11 cellular contexts compared by ENCODE assay signal in the genomic region with DNA sequence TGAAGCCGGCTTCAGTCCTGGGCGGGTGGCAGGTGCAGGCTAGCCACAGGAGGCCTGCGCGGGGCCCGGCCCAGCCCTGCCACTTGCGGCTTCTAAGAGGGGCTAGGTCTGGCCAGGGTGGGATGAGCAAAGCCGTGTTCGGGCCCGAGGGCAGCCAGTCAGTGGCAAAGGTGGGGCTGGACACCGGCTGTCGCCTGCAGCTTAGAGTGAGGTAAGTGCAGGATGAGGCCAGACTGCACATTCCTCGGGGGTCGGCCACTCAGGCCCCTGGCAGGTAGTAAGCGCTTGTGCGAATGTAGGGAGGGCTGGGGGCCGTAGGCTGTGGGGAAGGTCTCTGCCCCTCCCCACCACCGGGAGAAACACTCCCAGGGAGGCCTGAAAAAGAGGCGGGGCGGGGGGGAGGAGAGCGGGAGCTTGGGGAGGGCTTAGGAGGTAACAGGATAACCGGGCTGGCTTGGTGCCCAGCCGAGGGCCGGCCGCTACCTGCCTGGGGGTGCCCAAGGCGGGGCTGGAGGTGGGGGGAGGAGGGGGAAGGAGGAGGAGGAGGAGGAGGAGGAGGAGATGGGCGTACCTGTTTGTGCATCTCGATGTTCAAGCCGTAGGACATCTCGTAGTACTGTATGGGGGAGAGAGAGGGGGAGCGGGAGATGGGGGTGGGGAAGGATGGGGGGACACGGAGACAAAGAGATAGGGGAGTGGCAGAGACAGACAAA. TPM values are rescaled to one million over a fixed set of nuclear protein-coding genes. Genes with fewer than 3 reads are reported as not detected.
DNase-seq lines count a peak whose midpoint lies in the region; ATAC-seq and TF ChIP-seq lines count a peak whose summit lies in the region.
"Had no signal": no experiment of that assay in that cellular context is flagged by ENCODE, and none has a peak within 500 bp of the region (broad histone marks: within the 10 kb centered on the region; RNA-seq: fewer than 3 reads in every experiment).

No MANE protein-coding gene starts in this region.

- H3K27ac ChIP-seq in CD8-positive, alpha-beta T cell (ENCODE audit: low read depth, low read length): no peak overlapping the region
- peak overlapping the region; percentile 87 to 93 for H3K27ac ChIP-seq in breast epithelium
- peak overlapping the region; percentile 55 for H3K27ac ChIP-seq in naive thymus-derived CD4-positive, alpha-beta T cell (ENCODE audit: low read depth, low read length)
- H3K27ac ChIP-seq: SK-N-MC had no signal

- H3K27me3 ChIP-seq in CD8-positive, alpha-beta T cell (ENCODE audit: insufficient read depth, low read length): no peaks in the 10 kb centered on the region
- no peaks in the 10 kb centered on the region for H3K27me3 ChIP-seq in breast epithelium
- no peaks in the 10 kb centered on the region for H3K27me3 ChIP-seq in naive thymus-derived CD4-positive, alpha-beta T cell (ENCODE audit: control insufficient read depth in 2 of 2, insufficient read depth in 2 of 2, low read length in 2 of 2)

- POLR2A ChIA-PET in CD8-positive, alpha-beta T cell (lab: Charles Lee): no interaction called here
- POLR2A ChIA-PET in naive thymus-derived CD4-positive, alpha-beta T cell (lab: Charles Lee): interaction anchor here (14.9 kb wide), 1 partner anchor 17 kb away, joined by 359 read pairs; no protein-coding TSS in a partner anchor

- H3K4me3 ChIP-seq in CD8-positive, alpha-beta T cell (ENCODE audit: low read depth, low read length): no peak overlapping the region
- H3K4me3 ChIP-seq in breast epithelium: peak overlapping the region in 2 of 3 donors; percentile 24 to 46
- no peak overlapping the region for H3K4me3 ChIP-seq in naive thymus-derived CD4-positive, alpha-beta T cell (ENCODE audit: low read length)
- H3K4me3 ChIP-seq: SK-N-MC had no signal

- no peak for TF ChIP-seq POLR2A in breast epithelium (IDR thresholded peaks at IDR 0.05)

- H3K9me3 Mint-ChIP-seq in CD8-positive, alpha-beta T cell: no peaks in the 10 kb centered on the region
- H3K9me3 Mint-ChIP-seq in naive thymus-derived CD4-positive, alpha-beta T cell: no peaks in the 10 kb centered on the region
- no peaks in the 10 kb centered on the region for H3K9me3 Mint-ChIP-seq in activated naive CD8-positive, alpha-beta T cell treated with anti-CD3 and anti-CD28 coated beads for 36 hours

- H3K9me3 ChIP-seq in CD8-positive, alpha-beta T cell (ENCODE audit: low read length): no peaks in the 10 kb centered on the region
- H3K9me3 ChIP-seq in breast epithelium: no peaks in the 10 kb centered on the region
- no peaks in the 10 kb centered on the region for H3K9me3 ChIP-seq in naive thymus-derived CD4-positive, alpha-beta T cell (ENCODE audit: control insufficient read depth in 2 of 3, low read length in 3 of 3)

- CTCF ChIA-PET in CD8-positive, alpha-beta T cell (lab: Charles Lee): interaction anchor here (1.9 kb wide), 1 partner anchor 20 kb away, joined by 7 read pairs; no protein-coding TSS in a partner anchor
- CTCF ChIA-PET in naive thymus-derived CD4-positive, alpha-beta T cell (lab: Charles Lee): interaction anchor here (0.6 kb wide), 1 partner anchor 17 kb away, joined by 3 read pairs; no protein-coding TSS in a partner anchor

- no peak for TF ChIP-seq CTCF in CD8-positive, alpha-beta T cell (IDR thresholded peaks at IDR 0.05)
- TF ChIP-seq CTCF in breast epithelium (IDR thresholded peaks at IDR 0.05): no peak

- H3K27ac Mint-ChIP-seq in CD8-positive, alpha-beta T cell: peak overlapping the region; percentile 32
- peak overlapping the region in 3 of 9 donors; percentile 25 to 90 (median 47) for H3K27ac Mint-ChIP-seq in naive thymus-derived CD4-positive, alpha-beta T cell
- H3K27ac Mint-ChIP-seq in activated naive CD8-positive, alpha-beta T cell treated with anti-CD3 and anti-CD28 coated beads for 36 hours: no peak overlapping the region

- intact Hi-C loops in CD8-positive, alpha-beta T cell (cut with DNase I, micrococcal nuclease): no loop called here
- intact Hi-C loops in breast epithelium (cut with DNase I; ENCODE audit: low total_unique reads): no loop called here
- intact Hi-C loops in naive thymus-derived CD4-positive, alpha-beta T cell (cut with micrococcal nuclease): no loop called here

- H3K36me3 Mint-ChIP-seq in CD8-positive, alpha-beta T cell: peaks cover 57% of the 10 kb centered on the region
- peaks cover 0 to 32% (median 25%) of the 10 kb centered on the region in 5 donors for H3K36me3 Mint-ChIP-seq in naive thymus-derived CD4-positive, alpha-beta T cell
- H3K36me3 Mint-ChIP-seq in activated naive CD8-positive, alpha-beta T cell treated with anti-CD3 and anti-CD28 coated beads for 36 hours: peaks cover 29% of the 10 kb centered on the region

- peaks cover 60% of the 10 kb centered on the region for H3K4me1 Mint-ChIP-seq in CD8-positive, alpha-beta T cell (ENCODE audit: low read depth)
- H3K4me1 Mint-ChIP-seq in naive thymus-derived CD4-positive, alpha-beta T cell: peaks cover 30 to 69% (median 44%) of the 10 kb centered on the region in 7 donors
- H3K4me1 Mint-ChIP-seq in activated naive CD8-positive, alpha-beta T cell treated with anti-CD3 and anti-CD28 coated beads for 36 hours: peaks cover 39% of the 10 kb centered on the region

- no peaks in the 10 kb centered on the region for H3K27me3 Mint-ChIP-seq in CD8-positive, alpha-beta T cell (ENCODE audit: low read depth)
- no peaks in the 10 kb centered on the region for H3K27me3 Mint-ChIP-seq in naive thymus-derived CD4-positive, alpha-beta T cell
- H3K27me3 Mint-ChIP-seq in activated naive CD8-positive, alpha-beta T cell treated with anti-CD3 and anti-CD28 coated beads for 36 hours: no peaks in the 10 kb centered on the region

- H3K4me3 Mint-ChIP-seq in CD8-positive, alpha-beta T cell: no peak overlapping the region
- peak overlapping the region in 4 of 10 donors; percentile 28 to 64 (median 46) for H3K4me3 Mint-ChIP-seq in naive thymus-derived CD4-positive, alpha-beta T cell
- no peak overlapping the region for H3K4me3 Mint-ChIP-seq in activated naive CD8-positive, alpha-beta T cell treated with anti-CD3 and anti-CD28 coated beads for 36 hours

- peaks cover 81% of the 10 kb centered on the region for H3K4me1 ChIP-seq in CD8-positive, alpha-beta T cell (ENCODE audit: insufficient read depth, low read length)
- peaks cover 11 to 44% of the 10 kb centered on the region in 2 donors for H3K4me1 ChIP-seq in breast epithelium
- peaks cover 19 to 60% of the 10 kb centered on the region in 2 donors for H3K4me1 ChIP-seq in naive thymus-derived CD4-positive, alpha-beta T cell (ENCODE audit: control insufficient read depth in 2 of 2, insufficient read depth in 2 of 2, low read length in 2 of 2)

- DNase-seq in CD8-positive, alpha-beta T cell: no peak
- DNase-seq in NCI-H187 treated with DMSO at 0.1 percent for 48 hours (lab: John Stamatoyannopoulos, UW): peak; percentile 87
- peak; percentile 89 for DNase-seq in breast epithelium (ENCODE audit: low spot score in 2 of 2)
- no peak for DNase-seq in naive thymus-derived CD4-positive, alpha-beta T cell
- DNase-seq in activated naive CD8-positive, alpha-beta T cell treated with anti-CD3 and anti-CD28 coated beads for 36 hours: no peak
- no peak for DNase-seq in activated effector memory CD4-positive, alpha-beta T cell treated with anti-CD3 and anti-CD28 coated beads, Interleukin-2, amount 50 U/mL, for 16 hours
- DNase-seq: activated naive CD4-positive, alpha-beta T cell; foreskin melanocyte had no signal

- peaks cover 61% of the 10 kb centered on the region for H3K36me3 ChIP-seq in CD8-positive, alpha-beta T cell (ENCODE audit: insufficient read depth, low read length)
- no peaks in the 10 kb centered on the region for H3K36me3 ChIP-seq in breast epithelium
- peaks cover 20 to 73% (median 39%) of the 10 kb centered on the region in 3 experiments for H3K36me3 ChIP-seq in naive thymus-derived CD4-positive, alpha-beta T cell (ENCODE audit: control insufficient read depth in 2 of 3, insufficient read depth in 3 of 3, low read length in 3 of 3)

- no peak for ATAC-seq in CD8-positive, alpha-beta T cell
- ATAC-seq in naive thymus-derived CD4-positive, alpha-beta T cell: no peak
- ATAC-seq in HG03159 (IDR thresholded peaks at IDR 0.05; ENCODE audit: unreplicated experiment) (no peak), HG03432 (IDR thresholded peaks at IDR 0.05; ENCODE audit: unreplicated experiment) (no peak)

RNA-seq across cellular contexts. Expression of gene TLE5, which starts 6.4 kb away (rescaled TPM):
- 100 to 1,000 TPM; 637 to 677 TPM for total RNA-seq in CD8-positive, alpha-beta T cell
- 100 to 1,000 TPM; 329 to 407 (median 397) TPM for total RNA-seq in breast epithelium
- total RNA-seq in naive thymus-derived CD4-positive, alpha-beta T cell: 1,000 to 10,000 TPM in 2 of 5 experiments, 100 to 1,000 TPM in 3; 658 to 1,102 (median 755) TPM
- polyA plus RNA-seq in naive thymus-derived CD4-positive, alpha-beta T cell: 100 to 1,000 TPM; 643 to 982 TPM
- total RNA-seq in activated naive CD8-positive, alpha-beta T cell treated with anti-CD3 and anti-CD28 coated beads for 36 hours: 100 to 1,000 TPM; 221 to 222 TPM

RNA-seq across cellular contexts. Expression of gene TLE2, which starts 26.8 kb away (rescaled TPM):
- total RNA-seq in CD8-positive, alpha-beta T cell: 10 to 100 TPM; 12.1 to 15.4 TPM
- total RNA-seq in breast epithelium: 10 to 100 TPM; 25.3 to 65.6 (median 35.1) TPM
- 10 to 100 TPM in 4 of 5 experiments, 1 to 10 TPM in 1; 1.1 to 33.6 (median 19.9) TPM for total RNA-seq in naive thymus-derived CD4-positive, alpha-beta T cell
- 10 to 100 TPM; 10.8 to 13.1 TPM for polyA plus RNA-seq in naive thymus-derived CD4-positive, alpha-beta T cell
- 1 to 10 TPM; 1.4 to 2.3 TPM for total RNA-seq in activated naive CD8-positive, alpha-beta T cell treated with anti-CD3 and anti-CD28 coated beads for 36 hours

RNA-seq across cellular contexts. Expression of gene GNA11, which starts 38.3 kb away (rescaled TPM):
- 1 to 10 TPM; 2.3 to 2.6 TPM for total RNA-seq in CD8-positive, alpha-beta T cell
- total RNA-seq in breast epithelium: 10 to 100 TPM; 40.5 to 52.0 (median 42.3) TPM
- 10 to 100 TPM in 1 of 5 experiments, 1 to 10 TPM in 4; 1.2 to 11.2 (median 7.2) TPM for total RNA-seq in naive thymus-derived CD4-positive, alpha-beta T cell
- 1 to 10 TPM in 1 of 2 donors, under 1 TPM in 1; 0.92 to 1.3 TPM for polyA plus RNA-seq in naive thymus-derived CD4-positive, alpha-beta T cell
- total RNA-seq in activated naive CD8-positive, alpha-beta T cell treated with anti-CD3 and anti-CD28 coated beads for 36 hours: 1 to 10 TPM; 4.5 to 4.6 TPM

Comparison
In these comparisons a context has a peak if more than half of its experiments do, and no peak if none do; other contexts are left out.
1. DNase-seq: peak in NCI-H187 treated with DMSO at 0.1 percent for 48 hours (single experiment) and breast epithelium (2 of 2); none in CD8-positive, alpha-beta T cell (0 of 7), naive thymus-derived CD4-positive, alpha-beta T cell (0 of 9), activated naive CD8-positive, alpha-beta T cell treated with anti-CD3 and anti-CD28 coated beads for 36 hours (single experiment) and activated effector memory CD4-positive, alpha-beta T cell treated with anti-CD3 and anti-CD28 coated beads, Interleukin-2, amount 50 U/mL, for 16 hours (single experiment).
2. H3K4me3 ChIP-seq: peak in breast epithelium (2 of 3); none in CD8-positive, alpha-beta T cell (single experiment) and naive thymus-derived CD4-positive, alpha-beta T cell (single experiment).